14 cellular contexts compared by ENCODE assay signal in genomic region chr1:3678361-3679097, GRCh38. TPM values are rescaled to one million over a fixed set of nuclear protein-coding genes. Genes with fewer than 3 reads are reported as not detected.
DNase-seq lines count a peak whose midpoint lies in the region; ATAC-seq and TF ChIP-seq lines count a peak whose summit lies in the region.
"Had no signal": no experiment of that assay in that cellular context is flagged by ENCODE, and none has a peak within 500 bp of the region (broad histone marks: within the 10 kb centered on the region; RNA-seq: fewer than 3 reads in every experiment).

No MANE protein-coding gene starts in this region.

- no peak for TF ChIP-seq CTCF in CD14-positive monocyte (IDR thresholded peaks at IDR 0.05)
- TF ChIP-seq CTCF in GM12865 (IDR thresholded peaks at IDR 0.05; ENCODE audit: insufficient read depth, low read depth, low read length, missing control alignments) = no peak

- ATAC-seq in GM19328 (IDR thresholded peaks at IDR 0.05; ENCODE audit: unreplicated experiment) = no peak
- ATAC-seq: naive thymus-derived CD8-positive, alpha-beta T cell had no signal

- peaks cover 0 to 3% (median 0%) of the 10 kb centered on the region in 7 donors for H3K9me3 Mint-ChIP-seq in CD14-positive monocyte
- H3K9me3 Mint-ChIP-seq: naive thymus-derived CD8-positive, alpha-beta T cell had no signal

- H3K4me3 ChIP-seq in GM12865 (ENCODE audit: low read depth, low read length) = peak overlapping the region; percentile 22
- H3K4me3 ChIP-seq: breast epithelium had no signal

- peaks cover 0 to under 1% of the 10 kb centered on the region in 2 donors for H3K36me3 Mint-ChIP-seq in CD14-positive monocyte
- H3K36me3 Mint-ChIP-seq: activated naive CD8-positive, alpha-beta T cell; naive thymus-derived CD8-positive, alpha-beta T cell had no signal

- peak overlapping the region; percentile 83 to 93 (median 90) for H3K27ac Mint-ChIP-seq in CD14-positive monocyte
- H3K27ac Mint-ChIP-seq: activated naive CD8-positive, alpha-beta T cell had no signal

- H3K4me3 Mint-ChIP-seq in CD14-positive monocyte = peak overlapping the region; percentile 72 to 76
- H3K4me3 Mint-ChIP-seq: activated naive CD8-positive, alpha-beta T cell had no signal

- intact Hi-C loops in CD14-positive monocyte (cut with micrococcal nuclease) = no loop called here

- DNase-seq in CD14-positive monocyte (ENCODE audit: low spot score) = no peak
- peak; percentile 55 for DNase-seq in GM12865 (ENCODE audit: low read depth)
- peak; percentile 27 for DNase-seq in SKM-1 (lab: John Stamatoyannopoulos, UW; ENCODE audit: unreplicated experiment)
- DNase-seq in iPS DF 19.7 (ENCODE audit: low read depth, low spot score) = peak; percentile 45
- no peak for DNase-seq in kidney tubule cell (ENCODE audit: low spot score)
- no peak for DNase-seq in NCI-H1417 (lab: John Stamatoyannopoulos, UW)
- DNase-seq: activated CD4-positive, alpha-beta T cell treated with anti-CD3 and anti-CD28 coated beads, Interleukin-2, amount 50 U/mL, for 1 hour; effector CD4-positive, alpha-beta T cell; naive thymus-derived CD8-positive, alpha-beta T cell; NCI-H1048; NK-92 treated with Interleukin-12 subunit alpha and Interleukin-12 subunit beta, amount 100 ng/mL, for 24 hours had no signal

- H3K4me1 Mint-ChIP-seq in CD14-positive monocyte = peaks cover 55% of the 10 kb centered on the region

- H3K27me3 Mint-ChIP-seq in CD14-positive monocyte (ENCODE audit: low read depth in 3 of 3) = peaks cover 0 to 12% (median 6%) of the 10 kb centered on the region in 3 donors

RNA-seq across cellular contexts. Expression of gene TP73, which starts 26.2 kb away (rescaled TPM):
- under 1 TPM in 1 of 2 donors, not detected in 1; 0.42 TPM for polyA plus RNA-seq in CD14-positive monocyte

RNA-seq across cellular contexts. Expression of gene WRAP73, which starts 28.6 kb away (rescaled TPM):
- polyA plus RNA-seq in CD14-positive monocyte = 10 to 100 TPM; 26.1 to 33.2 TPM

RNA-seq across cellular contexts. Expression of gene TPRG1L, which starts 53.7 kb away (rescaled TPM):
- polyA plus RNA-seq in CD14-positive monocyte = 10 to 100 TPM; 18.5 to 19.7 TPM

Comparison
In these comparisons a context has a peak if more than half of its experiments do, and no peak if none do; other contexts are left out.
1. DNase-seq: peak in GM12865 (single experiment), SKM-1 (single experiment) and iPS DF 19.7 (single experiment); none in CD14-positive monocyte (single experiment), kidney tubule cell (single experiment) and NCI-H1417 (0 of 3).